Comparison of ENCODE assay signal across 8 cellular contexts in genomic region chr14:34496679-34497513, GRCh38. TPM values are rescaled to one million over a fixed set of nuclear protein-coding genes. Genes with fewer than 3 reads are reported as not detected.
DNase-seq lines count a peak whose midpoint lies in the region; ATAC-seq and TF ChIP-seq lines count a peak whose summit lies in the region.

No MANE protein-coding gene starts in this region.

- no peak overlapping the region for H3K4me3 Mint-ChIP-seq in natural killer cell treated with Interleukin-12 subunit alpha and Interleukin-12 subunit beta and Interleukin-15 and Interleukin-18, amount 100 ng/mL, for 72 hours

- H3K27me3 Mint-ChIP-seq in natural killer cell treated with Interleukin-12 subunit alpha and Interleukin-12 subunit beta and Interleukin-15 and Interleukin-18, amount 100 ng/mL, for 72 hours: no peaks in the 10 kb centered on the region

- TF ChIP-seq CTCF in breast epithelium (IDR thresholded peaks at IDR 0.05): no peak

- no peaks in the 10 kb centered on the region for H3K9me3 ChIP-seq in Karpas-422 (ENCODE audit: low read length)
- no peaks in the 10 kb centered on the region for H3K9me3 ChIP-seq in breast epithelium
- no peaks in the 10 kb centered on the region for H3K9me3 ChIP-seq in skeletal muscle tissue (ENCODE audit: control insufficient read depth in 3 of 3, low read length in 3 of 3)

- H3K4me1 ChIP-seq in Karpas-422 (ENCODE audit: low read length) (peaks cover 4% of the 10 kb centered on the region), breast epithelium (peaks cover 6 to 8% of the 10 kb centered on the region in 2 donors), skeletal muscle tissue (ENCODE audit: control insufficient read depth in 3 of 3, insufficient read depth in 3 of 3, low read length in 3 of 3) (peaks cover 0 to 14% (median 13%) of the 10 kb centered on the region in 3 donors)

- H3K27ac Mint-ChIP-seq in natural killer cell treated with Interleukin-12 subunit alpha and Interleukin-12 subunit beta and Interleukin-15 and Interleukin-18, amount 100 ng/mL, for 72 hours: no peak overlapping the region

- no peaks in the 10 kb centered on the region for H3K9me2 ChIP-seq in Karpas-422 (replicated peaks; ENCODE audit: insufficient read depth, low read length)

- H3K36me3 Mint-ChIP-seq in natural killer cell treated with Interleukin-12 subunit alpha and Interleukin-12 subunit beta and Interleukin-15 and Interleukin-18, amount 100 ng/mL, for 72 hours: no peaks in the 10 kb centered on the region

- H3K27ac ChIP-seq in Karpas-422 (ENCODE audit: low read length) (no peak overlapping the region), breast epithelium (peak overlapping the region; percentile 87 to 94), skeletal muscle tissue (ENCODE audit: low read depth, low read length) (peak overlapping the region; percentile 79)

- DNase-seq in Karpas-422: no peak
- DNase-seq in breast epithelium (ENCODE audit: low spot score in 2 of 2): peak; percentile 71 to 83
- peak; percentile 84 for DNase-seq in iPS-NIHi7 (ENCODE audit: extremely low spot score)
- DNase-seq in stimulated activated naive CD8-positive, alpha-beta T cell treated with anti-CD3 and anti-CD28 coated beads, Interleukin-15, Interleukin-2, amounts not matched to agents 100 U/mL and 50 U/mL, for 24 hours: no peak
- DNase-seq in natural killer cell treated with Interleukin-12 subunit alpha and Interleukin-12 subunit beta and Interleukin-15 and Interleukin-18, amount 100 ng/mL, for 72 hours (ENCODE audit: low spot score): no peak
- no peak for DNase-seq in T-helper 9 cell

- no peaks in the 10 kb centered on the region for H3K79me2 ChIP-seq in Karpas-422 (ENCODE audit: low read length)

- H3K36me3 ChIP-seq in Karpas-422 (ENCODE audit: insufficient read depth, low read length) (no peaks in the 10 kb centered on the region), breast epithelium (no peaks in the 10 kb centered on the region), skeletal muscle tissue (ENCODE audit: control insufficient read depth in 3 of 3, insufficient read depth in 3 of 3, low read length in 3 of 3) (no peaks in the 10 kb centered on the region)

- no peaks in the 10 kb centered on the region for H3K9me3 Mint-ChIP-seq in natural killer cell treated with Interleukin-12 subunit alpha and Interleukin-12 subunit beta and Interleukin-15 and Interleukin-18, amount 100 ng/mL, for 72 hours

- H3K9ac ChIP-seq in Karpas-422 (ENCODE audit: low read length): no peak overlapping the region
- peak overlapping the region; percentile 27 to 63 (median 36) for H3K9ac ChIP-seq in skeletal muscle tissue (ENCODE audit: low read depth in 1 of 3, low read length in 3 of 3)

- no peak for TF ChIP-seq POLR2A in breast epithelium (IDR thresholded peaks at IDR 0.05)

- H3K4me3 ChIP-seq in Karpas-422 (ENCODE audit: low read length) (no peak overlapping the region), breast epithelium (peak overlapping the region in 2 of 3 donors; percentile 8 to 42), skeletal muscle tissue (ENCODE audit: low read length in 3 of 3) (peak overlapping the region; percentile 39 to 62 (median 47))

- no peaks in the 10 kb centered on the region for H4K20me1 ChIP-seq in Karpas-422 (ENCODE audit: insufficient read depth, low read depth, low read length)

- H3K4me2 ChIP-seq in Karpas-422 (ENCODE audit: low read depth, low read length, poor library complexity, severe bottlenecking): no peak overlapping the region

- no peak for ATAC-seq in HG02840 (IDR thresholded peaks at IDR 0.05; ENCODE audit: low FRiP score, unreplicated experiment)
- no peak for ATAC-seq in stimulated activated naive CD8-positive, alpha-beta T cell treated with anti-CD3 and anti-CD28 coated beads, Interleukin-15, Interleukin-2, amounts not matched to agents 100 U/mL and 50 U/mL, for 24 hours
- ATAC-seq in natural killer cell treated with Interleukin-12 subunit alpha and Interleukin-12 subunit beta and Interleukin-15 and Interleukin-18, amount 100 ng/mL, for 72 hours: no peak

- no peaks in the 10 kb centered on the region for H3K4me1 Mint-ChIP-seq in natural killer cell treated with Interleukin-12 subunit alpha and Interleukin-12 subunit beta and Interleukin-15 and Interleukin-18, amount 100 ng/mL, for 72 hours (ENCODE audit: low read depth in 2 of 2)

- H3K27me3 ChIP-seq in Karpas-422 (ENCODE audit: low read length) (no peaks in the 10 kb centered on the region), breast epithelium (no peaks in the 10 kb centered on the region), skeletal muscle tissue (ENCODE audit: control insufficient read depth in 3 of 3, insufficient read depth in 3 of 3, low read length in 3 of 3) (no peaks in the 10 kb centered on the region)

- intact Hi-C loops in breast epithelium (cut with DNase I; ENCODE audit: low total_unique reads): no loop called here

- peak overlapping the region; percentile 32; the same call in 1 of the 2 replicates for H2AFZ ChIP-seq in Karpas-422 (ENCODE audit: low read length)

RNA-seq across cellular contexts. Expression of gene SPTSSA, which starts 34.9 kb away (rescaled TPM):
- total RNA-seq in Karpas-422 (2014; rRNA removed; shearing (Covaris generic); ENCODE audit: low replicate concordance): 9.5 and 25.9 TPM in 2 replicates
- 10 to 100 TPM; 17.1 to 67.0 (median 38.0) TPM for total RNA-seq in breast epithelium
- 9.9 TPM for total RNA-seq in skeletal muscle tissue
- total RNA-seq in natural killer cell treated with Interleukin-12 subunit alpha and Interleukin-12 subunit beta and Interleukin-15 and Interleukin-18, amount 100 ng/mL, for 72 hours: 1 to 10 TPM; 7.7 to 8.9 TPM

RNA-seq across cellular contexts. Expression of gene EAPP, which starts 42.6 kb away (rescaled TPM):
- total RNA-seq in Karpas-422 (2014; rRNA removed; shearing (Covaris generic); ENCODE audit: low replicate concordance): 46.2 and 63.5 TPM in 2 replicates
- 10 to 100 TPM; 43.3 to 81.2 (median 43.8) TPM for total RNA-seq in breast epithelium
- 43.3 TPM for total RNA-seq in skeletal muscle tissue
- 10 to 100 TPM; 15.4 to 21.4 TPM for total RNA-seq in natural killer cell treated with Interleukin-12 subunit alpha and Interleukin-12 subunit beta and Interleukin-15 and Interleukin-18, amount 100 ng/mL, for 72 hours

Comparison
In these comparisons a context has a peak if more than half of its experiments do, and no peak if none do; other contexts are left out.
1. DNase-seq: peak in breast epithelium (2 of 2) and iPS-NIHi7 (single experiment); none in Karpas-422 (single experiment), stimulated activated naive CD8-positive, alpha-beta T cell treated with anti-CD3 and anti-CD28 coated beads, Interleukin-15, Interleukin-2, amounts not matched to agents 100 U/mL and 50 U/mL, for 24 hours (single experiment), natural killer cell treated with Interleukin-12 subunit alpha and Interleukin-12 subunit beta and Interleukin-15 and Interleukin-18, amount 100 ng/mL, for 72 hours (single experiment) and T-helper 9 cell (single experiment).